8 cellular contexts compared by ENCODE assay signal in the genomic region with DNA sequence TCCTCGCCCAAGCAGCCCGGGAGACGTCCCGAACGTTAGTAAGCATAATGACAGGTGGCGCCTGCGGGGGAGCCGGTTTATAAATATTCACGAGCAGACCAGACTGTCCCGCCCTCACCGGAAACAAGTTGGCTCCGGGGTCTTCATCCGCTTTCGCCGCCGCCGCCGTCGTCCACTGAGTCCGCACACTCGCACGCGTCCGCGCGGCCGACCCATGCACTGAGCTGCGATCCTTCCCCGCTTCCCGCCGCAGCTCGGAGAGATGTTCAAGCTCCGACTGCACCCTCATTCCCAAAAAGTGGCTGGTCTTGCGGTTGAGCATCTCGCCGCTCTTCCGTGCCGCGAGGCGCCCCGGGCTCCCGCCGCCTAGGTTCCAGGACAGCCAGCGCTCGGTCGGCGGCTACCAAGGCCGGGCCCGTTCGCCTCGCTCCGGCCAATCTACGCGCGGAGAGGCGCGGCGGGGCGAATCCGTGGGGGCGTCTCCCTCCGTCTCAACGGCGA.
DNase-seq lines count a peak whose midpoint lies in the region; ATAC-seq and TF ChIP-seq lines count a peak whose summit lies in the region.

No MANE protein-coding gene starts in this region.

- ATAC-seq in HG02973 (IDR thresholded peaks at IDR 0.05; ENCODE audit: unreplicated experiment), result peak; percentile 23

- H3K4me3 ChIP-seq in fibroblast of pulmonary artery (replicated peaks; ENCODE audit: low read depth, low read length), result peak overlapping the region; percentile 97
- peak overlapping the region; percentile 90 to 95 for H3K4me3 ChIP-seq in neutrophil (ENCODE audit: low read depth in 1 of 2, low read length in 1 of 2)

- peaks cover 58 to 59% of the 10 kb centered on the region in 2 experiments for H3K4me1 ChIP-seq in neutrophil (ENCODE audit: control insufficient read depth in 1 of 2, insufficient read depth in 1 of 2, low read depth in 1 of 2, low read length in 1 of 2)

- peaks cover 48% of the 10 kb centered on the region for H3K36me3 ChIP-seq in neutrophil

- H3K9me3 ChIP-seq in neutrophil, result no peaks in the 10 kb centered on the region

- TF ChIP-seq CTCF in fibroblast of pulmonary artery (IDR thresholded peaks at IDR 0.05; ENCODE audit: low read length, missing control alignments) (no peak), neutrophil (IDR thresholded peaks at IDR 0.05) (no peak)

- peak overlapping the region; percentile 99 for H3K27ac ChIP-seq in neutrophil

- peak; percentile 36 for DNase-seq in NOMO-1 treated with DMSO at 0.1 percent for 48 hours (lab: John Stamatoyannopoulos, UW; ENCODE audit: unreplicated experiment)
- no peak for DNase-seq in NOMO-1 (lab: John Stamatoyannopoulos, UW; ENCODE audit: unreplicated experiment in 2 of 2)
- DNase-seq in NCI-H526 treated with DMSO at 0.1 percent for 48 hours (lab: John Stamatoyannopoulos, UW), result peak; percentile 20
- DNase-seq in activated CD8-positive, alpha-beta memory T cell treated with anti-CD3 and anti-CD28 coated beads, Interleukin-2, amount 50 U/mL, for 48 hours, result peak; percentile 74
- no peak for DNase-seq in fibroblast of pulmonary artery (ENCODE audit: low read depth)
- DNase-seq in LoVo (ENCODE audit: low spot score), result no peak

- no peaks in the 10 kb centered on the region for H3K27me3 ChIP-seq in neutrophil

Comparison
In these comparisons a context has a peak if more than half of its experiments do, and no peak if none do; other contexts are left out.
1. DNase-seq: peak in NOMO-1 treated with DMSO at 0.1 percent for 48 hours (single experiment), NCI-H526 treated with DMSO at 0.1 percent for 48 hours (single experiment) and activated CD8-positive, alpha-beta memory T cell treated with anti-CD3 and anti-CD28 coated beads, Interleukin-2, amount 50 U/mL, for 48 hours (single experiment); none in NOMO-1 (0 of 2), fibroblast of pulmonary artery (single experiment) and LoVo (single experiment).